ENCODE assay signal across 13 cellular contexts in the genomic region with DNA sequence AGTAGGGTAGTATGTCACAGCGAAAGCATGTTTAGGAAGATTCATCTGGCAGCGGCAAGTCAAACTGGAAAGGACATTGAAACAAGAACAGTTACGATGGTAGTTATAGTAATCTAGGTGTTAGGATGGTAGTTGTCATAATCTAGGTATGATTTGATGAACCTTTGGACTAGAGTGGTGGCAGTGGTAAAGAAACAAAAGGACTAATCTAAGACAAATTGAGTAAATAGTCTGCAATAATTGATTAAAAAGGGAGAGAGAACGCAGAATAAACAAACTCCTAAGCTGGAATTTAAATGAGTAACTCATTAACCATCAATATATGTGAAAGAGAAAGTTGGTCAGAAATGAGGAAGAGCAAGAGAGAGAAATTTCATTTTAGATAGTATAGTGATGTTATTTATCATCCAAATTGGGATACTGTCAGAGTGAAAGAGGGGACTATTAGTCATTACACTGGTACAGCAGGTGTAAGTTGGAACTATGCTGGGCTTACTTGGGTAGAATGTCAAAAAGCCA. TPM values are rescaled to one million over a fixed set of nuclear protein-coding genes. Genes with fewer than 3 reads are reported as not detected.
DNase-seq lines count a peak whose midpoint lies in the region; ATAC-seq and TF ChIP-seq lines count a peak whose summit lies in the region.
"Had no signal": no experiment of that assay in that cellular context is flagged by ENCODE, and none has a peak within 500 bp of the region (broad histone marks: within the 10 kb centered on the region; RNA-seq: fewer than 3 reads in every experiment).

No MANE protein-coding gene starts in this region.

- peak overlapping the region; percentile 1 for H3K27ac Mint-ChIP-seq in activated CD8-positive, alpha-beta T cell treated with anti-CD3 and anti-CD28 coated beads for 36 hours
- H3K27ac Mint-ChIP-seq in activated CD8-positive, alpha-beta T cell treated with anti-CD3 and anti-CD28 coated beads, Interleukin-2, amount 10 ng/mL, durations not matched to agents 7 days and 5 days, result no peak overlapping the region
- H3K27ac Mint-ChIP-seq in nephron, result peak overlapping the region; percentile 0 to 78 (median 45)
- H3K27ac Mint-ChIP-seq in Caco-2 (ENCODE audit: unreplicated experiment), result no peak overlapping the region

- intact Hi-C loops in activated CD8-positive, alpha-beta T cell treated with anti-CD3 and anti-CD28 coated beads for 36 hours (cut with micrococcal nuclease), result no loop called here
- intact Hi-C loops in Caco-2 (cut with micrococcal nuclease; ENCODE audit: unreplicated experiment), result no loop called here

- H3K9me3 Mint-ChIP-seq in activated CD8-positive, alpha-beta T cell treated with anti-CD3 and anti-CD28 coated beads for 36 hours, result no peaks in the 10 kb centered on the region
- no peaks in the 10 kb centered on the region for H3K9me3 Mint-ChIP-seq in activated CD8-positive, alpha-beta T cell treated with anti-CD3 and anti-CD28 coated beads, Interleukin-2, amount 10 ng/mL, durations not matched to agents 7 days and 5 days (ENCODE audit: insufficient read depth)
- H3K9me3 Mint-ChIP-seq in nephron, result no peaks in the 10 kb centered on the region
- no peaks in the 10 kb centered on the region for H3K9me3 Mint-ChIP-seq in Caco-2 (ENCODE audit: unreplicated experiment)
- H3K9me3 Mint-ChIP-seq: neural crest cell had no signal

- ATAC-seq in activated CD8-positive, alpha-beta T cell treated with anti-CD3 and anti-CD28 coated beads for 36 hours, result peak; percentile 77
- ATAC-seq in activated CD8-positive, alpha-beta T cell treated with anti-CD3 and anti-CD28 coated beads, Interleukin-2, amount 10 ng/mL, durations not matched to agents 7 days and 5 days, result no peak
- ATAC-seq in GM21447 (IDR thresholded peaks at IDR 0.05; ENCODE audit: unreplicated experiment) (peak; percentile 97), HG03159 (IDR thresholded peaks at IDR 0.05; ENCODE audit: unreplicated experiment) (peak; percentile 98)

- POLR2A ChIA-PET in activated CD8-positive, alpha-beta T cell treated with anti-CD3 and anti-CD28 coated beads for 36 hours (lab: Charles Lee), result no interaction called here
- POLR2A ChIA-PET in activated CD8-positive, alpha-beta T cell treated with anti-CD3 and anti-CD28 coated beads, Interleukin-2, amount 10 ng/mL, durations not matched to agents 7 days and 5 days (lab: Charles Lee), result no interaction called here
- POLR2A ChIA-PET in Caco-2 (lab: Charles Lee), result no interaction called here

- peaks cover 40% of the 10 kb centered on the region for H3K36me3 Mint-ChIP-seq in activated CD8-positive, alpha-beta T cell treated with anti-CD3 and anti-CD28 coated beads for 36 hours (ENCODE audit: low read depth)
- H3K36me3 Mint-ChIP-seq in activated CD8-positive, alpha-beta T cell treated with anti-CD3 and anti-CD28 coated beads, Interleukin-2, amount 10 ng/mL, durations not matched to agents 7 days and 5 days (ENCODE audit: low read depth), result peaks cover 38% of the 10 kb centered on the region
- peaks cover 40% of the 10 kb centered on the region for H3K36me3 Mint-ChIP-seq in nephron (ENCODE audit: low read depth)
- peaks cover 28% of the 10 kb centered on the region for H3K36me3 Mint-ChIP-seq in Caco-2 (ENCODE audit: insufficient read depth, unreplicated experiment)

- H3K27me3 Mint-ChIP-seq in activated CD8-positive, alpha-beta T cell treated with anti-CD3 and anti-CD28 coated beads for 36 hours, result no peaks in the 10 kb centered on the region
- H3K27me3 Mint-ChIP-seq in activated CD8-positive, alpha-beta T cell treated with anti-CD3 and anti-CD28 coated beads, Interleukin-2, amount 10 ng/mL, durations not matched to agents 7 days and 5 days (ENCODE audit: low read depth), result no peaks in the 10 kb centered on the region
- H3K27me3 Mint-ChIP-seq in nephron (ENCODE audit: low read depth) (no peaks in the 10 kb centered on the region), Caco-2 (ENCODE audit: insufficient read depth, unreplicated experiment) (no peaks in the 10 kb centered on the region)

- CTCF ChIA-PET in activated CD8-positive, alpha-beta T cell treated with anti-CD3 and anti-CD28 coated beads for 36 hours (lab: Charles Lee), result no interaction called here
- CTCF ChIA-PET in activated CD8-positive, alpha-beta T cell treated with anti-CD3 and anti-CD28 coated beads, Interleukin-2, amount 10 ng/mL, durations not matched to agents 7 days and 5 days (lab: Charles Lee), result no interaction called here
- CTCF ChIA-PET in Caco-2 (lab: Charles Lee), result no interaction called here

- no peaks in the 10 kb centered on the region for H3K27me3 ChIP-seq in Caco-2 (replicated peaks; ENCODE audit: control insufficient read depth, insufficient read depth, low read length)

- peaks cover 12% of the 10 kb centered on the region for H3K4me1 ChIP-seq in Caco-2

- H3K9me3 ChIP-seq in Caco-2, result no peaks in the 10 kb centered on the region

- no peaks in the 10 kb centered on the region; the same call in 1 of the 2 replicates for H3K36me3 ChIP-seq in Caco-2 (ENCODE audit: control insufficient read depth, insufficient read depth, low read length)

- no peak overlapping the region for H3K4me3 Mint-ChIP-seq in activated CD8-positive, alpha-beta T cell treated with anti-CD3 and anti-CD28 coated beads for 36 hours
- no peak overlapping the region for H3K4me3 Mint-ChIP-seq in activated CD8-positive, alpha-beta T cell treated with anti-CD3 and anti-CD28 coated beads, Interleukin-2, amount 10 ng/mL, durations not matched to agents 7 days and 5 days
- H3K4me3 Mint-ChIP-seq in nephron, result no peak overlapping the region
- H3K4me3 Mint-ChIP-seq in Caco-2 (ENCODE audit: unreplicated experiment), result no peak overlapping the region
- H3K4me3 Mint-ChIP-seq: neural crest cell had no signal

- DNase-seq in activated CD8-positive, alpha-beta T cell treated with anti-CD3 and anti-CD28 coated beads for 36 hours, result no peak
- no peak for DNase-seq in activated CD8-positive, alpha-beta T cell treated with anti-CD3 and anti-CD28 coated beads, Interleukin-2, amount 10 ng/mL, durations not matched to agents 7 days and 5 days
- DNase-seq in inferior parietal cortex (ENCODE audit: extremely low spot score) (no peak), foreskin melanocyte (no peak), Caco-2 (no peak)
- DNase-seq: ACHN; activated CD4-positive, alpha-beta T cell treated with anti-CD3 and anti-CD28 coated beads for 48 hours; head of caudate nucleus; Karpas-422 had no signal

- BruUV-seq in Caco-2 (replicated peaks; lab: Mats Ljungman, UMichigan), result no TSS peak

- no peak for TF ChIP-seq CTCF in activated CD8-positive, alpha-beta T cell treated with anti-CD3 and anti-CD28 coated beads for 36 hours (IDR thresholded peaks at IDR 0.05)
- no peak for TF ChIP-seq CTCF in nephron (IDR thresholded peaks at IDR 0.05; ENCODE audit: unreplicated experiment in 3 of 3)
- TF ChIP-seq CTCF in Caco-2 (IDR thresholded peaks at IDR 0.05; ENCODE audit: insufficient read depth in 1 of 2, low read depth in 1 of 2, low read length in 1 of 2, severe bottlenecking in 1 of 2, unreplicated experiment in 1 of 2), result no peak

- H3K4me3 ChIP-seq in Caco-2 (ENCODE audit: low read depth, low read length), result no peak overlapping the region

- H3K4me1 Mint-ChIP-seq in activated CD8-positive, alpha-beta T cell treated with anti-CD3 and anti-CD28 coated beads for 36 hours (ENCODE audit: low read depth), result peaks cover 15% of the 10 kb centered on the region
- H3K4me1 Mint-ChIP-seq in activated CD8-positive, alpha-beta T cell treated with anti-CD3 and anti-CD28 coated beads, Interleukin-2, amount 10 ng/mL, durations not matched to agents 7 days and 5 days (ENCODE audit: low read depth), result no peaks in the 10 kb centered on the region
- H3K4me1 Mint-ChIP-seq in nephron (peaks cover 5% of the 10 kb centered on the region), Caco-2 (ENCODE audit: low read depth, unreplicated experiment) (peaks cover 15% of the 10 kb centered on the region)
- H3K4me1 Mint-ChIP-seq: neural crest cell had no signal

RNA-seq across cellular contexts. Expression of a gene that starts 56.8 kb away (rescaled TPM):
- 10 to 100 TPM; 88.9 to 93.4 TPM for total RNA-seq in activated CD8-positive, alpha-beta T cell treated with anti-CD3 and anti-CD28 coated beads for 36 hours
- 10 to 100 TPM; 61.8 to 67.1 TPM for total RNA-seq in activated CD8-positive, alpha-beta T cell treated with anti-CD3 and anti-CD28 coated beads, Interleukin-2, amount 10 ng/mL, durations not matched to agents 7 days and 5 days
- 83.7 and 95.2 TPM in 2 replicates for total RNA-seq in Caco-2 (2022)

RNA-seq across cellular contexts. Expression of a gene that starts 57.1 kb away (rescaled TPM):
- total RNA-seq in activated CD8-positive, alpha-beta T cell treated with anti-CD3 and anti-CD28 coated beads for 36 hours, result 10 to 100 TPM; 11.6 to 13.7 TPM
- total RNA-seq in activated CD8-positive, alpha-beta T cell treated with anti-CD3 and anti-CD28 coated beads, Interleukin-2, amount 10 ng/mL, durations not matched to agents 7 days and 5 days, result 10 to 100 TPM; 16.7 to 19.9 TPM
- 27.6 and 31.6 TPM in 2 replicates for total RNA-seq in Caco-2 (2022)

Comparison
In these comparisons a context has a peak if more than half of its experiments do, and no peak if none do; other contexts are left out.
1. H3K27ac Mint-ChIP-seq: peak in activated CD8-positive, alpha-beta T cell treated with anti-CD3 and anti-CD28 coated beads for 36 hours (single experiment) and nephron (3 of 3); none in activated CD8-positive, alpha-beta T cell treated with anti-CD3 and anti-CD28 coated beads, Interleukin-2, amount 10 ng/mL, durations not matched to agents 7 days and 5 days (single experiment) and Caco-2 (single experiment).